Comparison of ENCODE assay signal across 22 cellular contexts in the genomic region with DNA sequence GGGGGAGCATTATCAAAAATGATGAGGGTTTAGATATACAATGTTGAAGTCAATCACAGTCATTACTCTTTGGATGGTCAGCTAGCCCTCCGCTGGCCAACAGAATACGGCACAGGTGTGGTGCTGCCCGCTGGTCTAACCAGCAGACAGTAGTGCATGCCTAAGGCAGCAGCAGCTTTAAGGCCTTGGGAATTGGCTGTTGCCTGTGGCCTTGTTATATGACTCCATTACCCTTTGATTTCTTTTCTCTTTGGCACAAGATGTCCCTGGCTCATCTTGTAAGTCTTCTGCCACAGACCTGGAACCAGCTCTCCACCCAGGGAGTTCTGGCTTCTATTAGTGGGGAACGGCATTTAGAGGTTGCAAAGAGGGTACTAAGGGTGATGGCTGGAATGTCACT.
"Had no signal": no experiment of that assay in that cellular context is flagged by ENCODE, and none has a peak within 500 bp of the region (broad histone marks: within the 10 kb centered on the region; RNA-seq: fewer than 3 reads in every experiment).

No MANE protein-coding gene starts in this region.

- H3K4me3 Mint-ChIP-seq: nephron had no signal

- ATAC-seq: gastroesophageal sphincter; left cardiac atrium; lower lobe of right lung; sciatic nerve; stimulated activated naive B cell treated with anti-CD40 and anti-IgM and Interleukin-4, amounts not matched to agents 10 μg/mL and 1 μg/mL and 100 μg/mL, for 72 hours; upper lobe of right lung had no signal

- H3K27me3 Mint-ChIP-seq: memory B cell; stimulated activated naive B cell treated with anti-CD40 and anti-IgM and Interleukin-4, amounts not matched to agents 10 μg/mL and 1 μg/mL and 100 μg/mL, for 72 hours had no signal

- H3K27me3 ChIP-seq: gastroesophageal sphincter, stomach, tibial artery, upper lobe of right lung, vagina had no signal

- DNase-seq: effector CD4-positive, alpha-beta T cell; glutamatergic neuron; immature natural killer cell; kidney; left cardiac atrium; left ventricle myocardium inferior; lower lobe of right lung; midbrain; occipital lobe; stimulated activated CD4-positive, alpha-beta T cell treated with anti-CD3 and anti-CD28 coated beads, Interleukin-2, amount 100 ng/mL, for 24 hours; stimulated activated CD4-positive, alpha-beta T cell treated with anti-CD3 and anti-CD28 coated beads, Interleukin-4, amount 100 ng/mL, for 4 hours; stimulated activated naive B cell treated with anti-CD40 and anti-IgM and Interleukin-4, amounts not matched to agents 10 μg/mL and 1 μg/mL and 100 μg/mL, for 72 hours; stomach; substantia nigra; tibial artery; upper lobe of right lung had no signal

- H3K4me3 ChIP-seq: coronary artery, gastroesophageal sphincter, left ventricle myocardium inferior, lower lobe of right lung, stomach, tibial artery, upper lobe of right lung, vagina had no signal

- H3K4me1 Mint-ChIP-seq: nephron had no signal

- H3K9me3 ChIP-seq: gastroesophageal sphincter, left ventricle myocardium inferior, lower lobe of right lung, stomach, tibial artery, upper lobe of right lung, vagina had no signal

- H3K27ac ChIP-seq: coronary artery, gastroesophageal sphincter, left ventricle myocardium inferior, lower lobe of right lung, stomach, tibial artery, upper lobe of right lung, vagina had no signal

- H3K27ac Mint-ChIP-seq: nephron; stimulated activated naive B cell treated with anti-CD40 and anti-IgM and Interleukin-4, amounts not matched to agents 10 μg/mL and 1 μg/mL and 100 μg/mL, for 72 hours had no signal

- H3K4me1 ChIP-seq: left ventricle myocardium inferior, stomach, tibial artery, vagina had no signal

- H3K36me3 ChIP-seq: gastroesophageal sphincter, left ventricle myocardium inferior, lower lobe of right lung, stomach, tibial artery, upper lobe of right lung, vagina had no signal

- H3K9me3 Mint-ChIP-seq: nephron had no signal
